In the genomic region with DNA sequence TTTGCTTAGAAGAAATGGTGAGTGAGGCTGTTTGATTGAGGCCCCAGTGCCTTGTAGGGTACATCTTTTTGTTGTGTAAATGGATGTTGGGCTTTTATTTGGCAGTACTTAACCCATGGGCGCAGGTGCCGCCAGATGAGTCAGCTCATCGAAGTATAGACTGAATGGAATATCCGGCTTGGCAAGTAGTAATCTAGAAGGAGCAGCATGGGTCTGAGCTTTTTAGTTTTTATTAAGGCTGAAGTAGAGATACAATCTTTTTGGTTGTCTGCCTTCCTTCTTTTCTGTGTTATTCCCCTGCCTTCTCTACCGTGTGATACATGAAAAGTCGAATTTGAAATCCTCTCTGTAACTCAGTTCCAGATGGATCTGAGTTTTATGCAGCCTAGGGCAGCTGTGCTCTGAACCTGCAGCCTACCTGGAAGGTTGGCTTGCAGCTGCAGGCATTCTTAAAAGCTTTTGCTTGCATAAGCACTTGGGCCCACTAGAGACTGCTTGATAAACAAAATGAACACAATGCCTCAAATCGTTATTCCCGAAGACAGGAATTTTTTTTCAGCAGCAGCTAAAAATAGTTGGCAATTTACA, we compare ENCODE assay signal across 11 cellular contexts.
DNase-seq lines count a peak whose midpoint lies in the region; ATAC-seq, FAIRE-seq and TF ChIP-seq lines count a peak whose summit lies in the region.
"Had no signal": no experiment of that assay in that cellular context is flagged by ENCODE, and none has a peak within 500 bp of the region (broad histone marks: within the 10 kb centered on the region; RNA-seq: fewer than 3 reads in every experiment).

No MANE protein-coding gene starts in this region.

- H3K4me3 ChIP-seq in GM23338: peak overlapping the region; percentile 18
- H3K4me3 ChIP-seq: esophagus muscularis mucosa had no signal

- peaks cover 2% of the 10 kb centered on the region for H3K27me3 Mint-ChIP-seq in GM23338 (ENCODE audit: insufficient read depth, low read depth, poor library complexity)
- H3K27me3 Mint-ChIP-seq in brain: no peaks in the 10 kb centered on the region
- no peaks in the 10 kb centered on the region for H3K27me3 Mint-ChIP-seq in nephron progenitor cell (ENCODE audit: low read depth, poor library complexity)

- peak; percentile 93 for DNase-seq in GM23338 (ENCODE audit: low spot score)
- peak; percentile 28 for DNase-seq in NCI-H2107 (lab: John Stamatoyannopoulos, UW)
- DNase-seq in nephron progenitor cell: no peak
- no peak for DNase-seq in NOMO-1 (lab: John Stamatoyannopoulos, UW; ENCODE audit: unreplicated experiment in 2 of 2)
- no peak for DNase-seq in foreskin melanocyte
- no peak for DNase-seq in GM12891 (ENCODE audit: insufficient read length, low spot score)
- DNase-seq in retina: no peak
- DNase-seq: activated CD4-positive, alpha-beta T cell treated with anti-CD3 and anti-CD28 coated beads for 48 hours; stimulated activated CD4-positive, alpha-beta T cell treated with anti-CD3 and anti-CD28 coated beads, Interleukin-4, amount 100 ng/mL, for 1 hour had no signal

- peaks cover 3% of the 10 kb centered on the region; the same call in 1 of the 2 replicates for H3F3A ChIP-seq in GM23338 (replicated peaks; ENCODE audit: low read depth)

- peaks cover 57% of the 10 kb centered on the region for H3K4me1 Mint-ChIP-seq in GM23338
- H3K4me1 Mint-ChIP-seq in brain: peaks cover 52% of the 10 kb centered on the region
- H3K4me1 Mint-ChIP-seq in nephron progenitor cell: peaks cover 17% of the 10 kb centered on the region

- no peaks in the 10 kb centered on the region for H4K20me1 ChIP-seq in GM23338 (replicated peaks; ENCODE audit: insufficient read depth)

- H3K27me3 ChIP-seq in GM23338 (ENCODE audit: insufficient read depth): no peaks in the 10 kb centered on the region
- H3K27me3 ChIP-seq: esophagus muscularis mucosa had no signal

- H3K9me3 Mint-ChIP-seq in GM23338 (no peaks in the 10 kb centered on the region), brain (no peaks in the 10 kb centered on the region), nephron progenitor cell (no peaks in the 10 kb centered on the region)

- no peaks in the 10 kb centered on the region for H3K9me2 ChIP-seq in GM23338 (ENCODE audit: insufficient read depth)

- no peak for FAIRE-seq in GM12891 (lab: Jason Lieb, UNC)

- peak overlapping the region; percentile 58 for H3K4me3 Mint-ChIP-seq in GM23338
- H3K4me3 Mint-ChIP-seq in brain: peak overlapping the region; percentile 19 to 80 (median 75)
- no peak overlapping the region for H3K4me3 Mint-ChIP-seq in nephron progenitor cell

- H3K27ac Mint-ChIP-seq in GM23338 (peak overlapping the region; percentile 97), brain (peak overlapping the region; percentile 83 to 97 (median 89)), nephron progenitor cell (peak overlapping the region; percentile 94)

- H3K27ac ChIP-seq in GM23338 (ENCODE audit: low read depth): peak overlapping the region; percentile 95
- H3K27ac ChIP-seq: esophagus muscularis mucosa had no signal

- peaks cover 48% of the 10 kb centered on the region for H3K4me1 ChIP-seq in GM23338 (ENCODE audit: insufficient read depth)

- peak overlapping the region; percentile 56 for H3K4me2 ChIP-seq in GM23338

- no peak overlapping the region for H2AFZ ChIP-seq in GM23338

- H3K36me3 Mint-ChIP-seq in GM23338 (ENCODE audit: low read depth): peaks cover 13% of the 10 kb centered on the region; the same call in 2 of the 3 replicates
- H3K36me3 Mint-ChIP-seq in brain: peaks cover 40% of the 10 kb centered on the region
- peaks cover 43% of the 10 kb centered on the region for H3K36me3 Mint-ChIP-seq in nephron progenitor cell (ENCODE audit: low read depth)

- peaks cover 25% of the 10 kb centered on the region for H3K79me2 ChIP-seq in GM23338 (replicated peaks; ENCODE audit: insufficient read depth)

- no peak for TF ChIP-seq POLR2A in GM12891 (IDR thresholded peaks at IDR 0.05; ENCODE audit: low read depth, low read length)

- no peak for TF ChIP-seq CTCF in GM23338 (conservative IDR thresholded peaks at IDR 0.05; ENCODE audit: low read depth in 2 of 2)
- no peak for TF ChIP-seq CTCF in brain (conservative IDR thresholded peaks at IDR 0.05)
- TF ChIP-seq CTCF in nephron progenitor cell (IDR thresholded peaks at IDR 0.05): no peak

- peak; percentile 96 for ATAC-seq in GM23338

- H3K36me3 ChIP-seq in GM23338 (ENCODE audit: insufficient read depth): no peaks in the 10 kb centered on the region

TF ChIP-seq in GM23338, 12 proteins besides CTCF, POLR2A, EP300 and RAD21 (continues in another document):
- TF ChIP-seq NANOG (IDR thresholded peaks at IDR 0.05; ENCODE audit: borderline replicate concordance) (peak; percentile 64; the same call in 1 of the 2 replicates), STAT1 (IDR thresholded peaks at IDR 0.05; ENCODE audit: unreplicated experiment) (no peak), CREB1 (CRISPR knock-in tag; IDR thresholded peaks at IDR 0.05; ENCODE audit: low read depth) (peak; percentile 24; the same call in 1 of the 2 replicates)

TF ChIP-seq in GM12891, 5 proteins besides CTCF, POLR2A, EP300 and RAD21:
- TF ChIP-seq POU2F2 (IDR thresholded peaks at IDR 0.05; ENCODE audit: low read depth, low read length) (no peak), SPI1 (IDR thresholded peaks at IDR 0.05; ENCODE audit: low read depth, low read length) (no peak), TAF1 (IDR thresholded peaks at IDR 0.05; ENCODE audit: low read depth, low read length) (no peak), POLR2AphosphoS5 (IDR thresholded peaks at IDR 0.05; ENCODE audit: low read depth, low read length) (no peak), PAX5 (IDR thresholded peaks at IDR 0.05; ENCODE audit: insufficient read depth, low read length, severe bottlenecking) (no peak)
TF ChIP-seq in GM12891: peak in this region for 0.

Comparison
In these comparisons a context has a peak if more than half of its experiments do, and no peak if none do; other contexts are left out.
1. DNase-seq: peak in GM23338 (single experiment) and NCI-H2107 (single experiment); none in nephron progenitor cell (single experiment), NOMO-1 (0 of 2), foreskin melanocyte (single experiment), GM12891 (single experiment) and retina (single experiment).
2. Peak in every context shown above with its lines, with median percentiles within 50 percentile points of each other: H3K27ac Mint-ChIP-seq.